Comparison of ENCODE assay signal across 1 cellular context in genomic region chr15:76345880-76346665, GRCh38.
TF ChIP-seq lines count a peak whose summit lies in the region.

No MANE protein-coding gene starts in this region.

TF ChIP-seq in HepG2, 621 proteins besides CTCF, POLR2A, EP300 and RAD21 (continued from another document and continues in another):
- TF ChIP-seq REST (IDR thresholded peaks at IDR 0.05; ENCODE audit: borderline replicate concordance in 1 of 2, low read depth in 1 of 2, low read length in 2 of 2) (no peak), ZNF800 (CRISPR knock-in tag; IDR thresholded peaks at IDR 0.05) (no peak), ZNF670 (CRISPR knock-in tag; IDR thresholded peaks at IDR 0.05; ENCODE audit: borderline replicate concordance) (no peak; the same call in 1 of the 2 replicates), MZF1 (CRISPR knock-in tag; IDR thresholded peaks at IDR 0.05; ENCODE audit: borderline replicate concordance) (no peak; the same call in 1 of the 2 replicates), PLSCR1 (CRISPR knock-in tag; IDR thresholded peaks at IDR 0.05; ENCODE audit: borderline replicate concordance) (no peak), ZNF766 (CRISPR knock-in tag; IDR thresholded peaks at IDR 0.05; ENCODE audit: borderline replicate concordance) (no peak), ZNF496 (CRISPR knock-in tag; IDR thresholded peaks at IDR 0.05; ENCODE audit: insufficient replicate concordance) (no peak), ETS1 (CRISPR knock-in tag; IDR thresholded peaks at IDR 0.05) (no peak), ZBTB1 (CRISPR knock-in tag; IDR thresholded peaks at IDR 0.05; ENCODE audit: borderline replicate concordance) (no peak), RFXANK (CRISPR knock-in tag; IDR thresholded peaks at IDR 0.05) (no peak), YEATS2 (CRISPR knock-in tag; IDR thresholded peaks at IDR 0.05; ENCODE audit: borderline replicate concordance) (0 out of 2 replicates have a peak, but pooled peaks have one; percentile 14), RNF219 (CRISPR knock-in tag; IDR thresholded peaks at IDR 0.05) (no peak), POGK (CRISPR knock-in tag; conservative IDR thresholded peaks at IDR 0.05) (0 out of 2 replicates have a peak, but pooled peaks have one; percentile 15), SMARCC2 (IDR thresholded peaks at IDR 0.05) (no peak), ZMAT3 (CRISPR knock-in tag; conservative IDR thresholded peaks at IDR 0.05) (no peak), ZNF597 (CRISPR knock-in tag; IDR thresholded peaks at IDR 0.05) (no peak), TERF1 (CRISPR knock-in tag; IDR thresholded peaks at IDR 0.05) (no peak), SUZ12 (IDR thresholded peaks at IDR 0.05; ENCODE audit: low read depth, low read length) (no peak), MTA1 (CRISPR knock-in tag; IDR thresholded peaks at IDR 0.05; ENCODE audit: borderline replicate concordance) (peak; percentile 27; the same call in 1 of the 2 replicates), NCOA1 (CRISPR knock-in tag; IDR thresholded peaks at IDR 0.05) (no peak), ARID3A (IDR thresholded peaks at IDR 0.05; ENCODE audit: low read depth, low read length) (no peak), MATR3 (CRISPR knock-in tag; IDR thresholded peaks at IDR 0.05) (no peak), ZNF138 (CRISPR knock-in tag; IDR thresholded peaks at IDR 0.05; ENCODE audit: low read depth) (no peak), ZFAT (CRISPR knock-in tag; conservative IDR thresholded peaks at IDR 0.05) (no peak), ZNF598 (CRISPR knock-in tag; IDR thresholded peaks at IDR 0.05; ENCODE audit: borderline replicate concordance) (no peak), AFF4 (CRISPR knock-in tag; IDR thresholded peaks at IDR 0.05) (no peak), RAD51 (IDR thresholded peaks at IDR 0.05; ENCODE audit: borderline replicate concordance) (no peak), CBX5 (CRISPR knock-in tag; IDR thresholded peaks at IDR 0.05; ENCODE audit: borderline replicate concordance) (no peak), ZNF234 (CRISPR knock-in tag; conservative IDR thresholded peaks at IDR 0.05) (no peak), ZNF121 (CRISPR knock-in tag; IDR thresholded peaks at IDR 0.05) (0 out of 2 replicates have a peak, but pooled peaks have one; percentile 3), TSC22D2 (CRISPR knock-in tag; IDR thresholded peaks at IDR 0.05; ENCODE audit: borderline replicate concordance) (no peak), HOXA7 (CRISPR knock-in tag; IDR thresholded peaks at IDR 0.05) (no peak), FOSL2 (CRISPR knock-in tag; IDR thresholded peaks at IDR 0.05) (no peak), ZBTB8A (CRISPR knock-in tag; IDR thresholded peaks at IDR 0.05; ENCODE audit: borderline replicate concordance, low read depth) (no peak), NR2F6 (IDR thresholded peaks at IDR 0.05) (peak; percentile 34; the same call in 1 of the 2 replicates), NR2F6 (CRISPR knock-in tag; IDR thresholded peaks at IDR 0.05) (0 out of 2 replicates have a peak, but pooled peaks have one; percentile 25), NFIC (IDR thresholded peaks at IDR 0.05; ENCODE audit: low read length) (no peak), AHR (CRISPR knock-in tag; IDR thresholded peaks at IDR 0.05) (no peak), ZNF724P (CRISPR knock-in tag; IDR thresholded peaks at IDR 0.05; ENCODE audit: borderline replicate concordance) (no peak), KDM2A (CRISPR knock-in tag; IDR thresholded peaks at IDR 0.05; ENCODE audit: borderline replicate concordance, low read depth) (peak; percentile 75), ELF3 (CRISPR knock-in tag; IDR thresholded peaks at IDR 0.05) (peak; percentile 39; the same call in 1 of the 2 replicates), ZIK1 (CRISPR knock-in tag; IDR thresholded peaks at IDR 0.05; ENCODE audit: borderline replicate concordance, low read depth) (0 out of 2 replicates have a peak, but pooled peaks have one; percentile 24), ZNF550 (CRISPR knock-in tag; IDR thresholded peaks at IDR 0.05; ENCODE audit: borderline replicate concordance) (no peak), MEIS1 (CRISPR knock-in tag; IDR thresholded peaks at IDR 0.05; ENCODE audit: borderline replicate concordance) (no peak)
